1 cellular context compared by ENCODE assay signal in the genomic region with DNA sequence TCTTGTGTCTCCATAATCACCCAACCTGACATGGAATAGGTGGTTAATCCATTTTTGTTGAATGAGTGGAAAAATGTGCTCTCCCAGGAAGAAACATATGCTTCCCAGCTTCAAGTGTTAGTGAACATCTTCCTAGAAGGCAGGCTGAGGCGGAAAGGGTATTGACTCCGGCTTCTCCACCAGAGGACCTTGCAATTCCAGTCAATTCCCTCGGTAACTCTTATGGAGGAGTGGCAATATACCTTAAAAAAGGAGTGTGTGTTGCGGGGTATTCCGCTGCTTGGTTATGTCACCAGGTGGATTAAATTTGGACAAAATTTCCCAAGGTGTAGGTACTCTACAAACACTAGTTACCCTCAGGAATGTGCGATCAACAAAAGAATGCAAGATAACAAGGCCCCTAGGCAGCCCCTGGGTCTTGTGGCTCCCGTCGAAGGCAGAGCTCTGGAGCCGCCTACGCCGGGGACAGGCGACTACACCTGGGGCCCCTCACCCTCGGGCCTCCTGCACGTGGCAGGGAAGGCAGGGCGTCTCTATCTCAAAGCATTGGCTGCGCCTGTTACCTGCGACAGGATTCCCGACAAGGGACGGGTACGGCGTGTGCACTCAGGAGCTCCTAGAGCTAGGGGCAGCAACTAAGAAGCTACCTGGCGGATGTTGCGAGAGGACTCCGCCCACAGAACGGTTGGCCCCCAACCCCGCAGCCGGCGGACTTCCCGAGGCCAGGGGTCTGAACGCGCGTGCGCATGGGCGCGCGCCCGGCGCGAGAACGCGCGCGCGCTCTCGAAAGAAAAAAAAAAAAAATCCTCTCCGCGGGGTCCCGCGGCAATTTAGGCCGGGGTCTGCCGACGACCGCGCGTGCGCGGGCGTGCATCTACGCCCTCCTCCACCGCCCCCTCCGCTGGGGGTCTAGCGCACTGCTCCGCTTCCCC.
A peak's percentile ranks its signal among the peaks of the same experiment; 100 is the strongest.
TF ChIP-seq lines count a peak whose summit lies in the region.

A gene (minus strand): TSS at position 659 of the 932 bp plus-strand sequence. CDS start 8,355 bp downstream, outside the sequence.

TF ChIP-seq in H1, 55 proteins besides CTCF, POLR2A, EP300 and RAD21 (continues in another document):
- no peak for TF ChIP-seq SIX5 (IDR thresholded peaks at IDR 0.05; ENCODE audit: low read depth, low read length)
- TF ChIP-seq SAP30 (IDR thresholded peaks at IDR 0.05; ENCODE audit: insufficient read depth, insufficient replicate concordance, low read length): no peak
- TF ChIP-seq SIRT6 (IDR thresholded peaks at IDR 0.05; ENCODE audit: low read length): no peak
- no peak for TF ChIP-seq RFX5 (IDR thresholded peaks at IDR 0.05; ENCODE audit: borderline replicate concordance, low read depth, low read length)
- TF ChIP-seq, protein P1, sequence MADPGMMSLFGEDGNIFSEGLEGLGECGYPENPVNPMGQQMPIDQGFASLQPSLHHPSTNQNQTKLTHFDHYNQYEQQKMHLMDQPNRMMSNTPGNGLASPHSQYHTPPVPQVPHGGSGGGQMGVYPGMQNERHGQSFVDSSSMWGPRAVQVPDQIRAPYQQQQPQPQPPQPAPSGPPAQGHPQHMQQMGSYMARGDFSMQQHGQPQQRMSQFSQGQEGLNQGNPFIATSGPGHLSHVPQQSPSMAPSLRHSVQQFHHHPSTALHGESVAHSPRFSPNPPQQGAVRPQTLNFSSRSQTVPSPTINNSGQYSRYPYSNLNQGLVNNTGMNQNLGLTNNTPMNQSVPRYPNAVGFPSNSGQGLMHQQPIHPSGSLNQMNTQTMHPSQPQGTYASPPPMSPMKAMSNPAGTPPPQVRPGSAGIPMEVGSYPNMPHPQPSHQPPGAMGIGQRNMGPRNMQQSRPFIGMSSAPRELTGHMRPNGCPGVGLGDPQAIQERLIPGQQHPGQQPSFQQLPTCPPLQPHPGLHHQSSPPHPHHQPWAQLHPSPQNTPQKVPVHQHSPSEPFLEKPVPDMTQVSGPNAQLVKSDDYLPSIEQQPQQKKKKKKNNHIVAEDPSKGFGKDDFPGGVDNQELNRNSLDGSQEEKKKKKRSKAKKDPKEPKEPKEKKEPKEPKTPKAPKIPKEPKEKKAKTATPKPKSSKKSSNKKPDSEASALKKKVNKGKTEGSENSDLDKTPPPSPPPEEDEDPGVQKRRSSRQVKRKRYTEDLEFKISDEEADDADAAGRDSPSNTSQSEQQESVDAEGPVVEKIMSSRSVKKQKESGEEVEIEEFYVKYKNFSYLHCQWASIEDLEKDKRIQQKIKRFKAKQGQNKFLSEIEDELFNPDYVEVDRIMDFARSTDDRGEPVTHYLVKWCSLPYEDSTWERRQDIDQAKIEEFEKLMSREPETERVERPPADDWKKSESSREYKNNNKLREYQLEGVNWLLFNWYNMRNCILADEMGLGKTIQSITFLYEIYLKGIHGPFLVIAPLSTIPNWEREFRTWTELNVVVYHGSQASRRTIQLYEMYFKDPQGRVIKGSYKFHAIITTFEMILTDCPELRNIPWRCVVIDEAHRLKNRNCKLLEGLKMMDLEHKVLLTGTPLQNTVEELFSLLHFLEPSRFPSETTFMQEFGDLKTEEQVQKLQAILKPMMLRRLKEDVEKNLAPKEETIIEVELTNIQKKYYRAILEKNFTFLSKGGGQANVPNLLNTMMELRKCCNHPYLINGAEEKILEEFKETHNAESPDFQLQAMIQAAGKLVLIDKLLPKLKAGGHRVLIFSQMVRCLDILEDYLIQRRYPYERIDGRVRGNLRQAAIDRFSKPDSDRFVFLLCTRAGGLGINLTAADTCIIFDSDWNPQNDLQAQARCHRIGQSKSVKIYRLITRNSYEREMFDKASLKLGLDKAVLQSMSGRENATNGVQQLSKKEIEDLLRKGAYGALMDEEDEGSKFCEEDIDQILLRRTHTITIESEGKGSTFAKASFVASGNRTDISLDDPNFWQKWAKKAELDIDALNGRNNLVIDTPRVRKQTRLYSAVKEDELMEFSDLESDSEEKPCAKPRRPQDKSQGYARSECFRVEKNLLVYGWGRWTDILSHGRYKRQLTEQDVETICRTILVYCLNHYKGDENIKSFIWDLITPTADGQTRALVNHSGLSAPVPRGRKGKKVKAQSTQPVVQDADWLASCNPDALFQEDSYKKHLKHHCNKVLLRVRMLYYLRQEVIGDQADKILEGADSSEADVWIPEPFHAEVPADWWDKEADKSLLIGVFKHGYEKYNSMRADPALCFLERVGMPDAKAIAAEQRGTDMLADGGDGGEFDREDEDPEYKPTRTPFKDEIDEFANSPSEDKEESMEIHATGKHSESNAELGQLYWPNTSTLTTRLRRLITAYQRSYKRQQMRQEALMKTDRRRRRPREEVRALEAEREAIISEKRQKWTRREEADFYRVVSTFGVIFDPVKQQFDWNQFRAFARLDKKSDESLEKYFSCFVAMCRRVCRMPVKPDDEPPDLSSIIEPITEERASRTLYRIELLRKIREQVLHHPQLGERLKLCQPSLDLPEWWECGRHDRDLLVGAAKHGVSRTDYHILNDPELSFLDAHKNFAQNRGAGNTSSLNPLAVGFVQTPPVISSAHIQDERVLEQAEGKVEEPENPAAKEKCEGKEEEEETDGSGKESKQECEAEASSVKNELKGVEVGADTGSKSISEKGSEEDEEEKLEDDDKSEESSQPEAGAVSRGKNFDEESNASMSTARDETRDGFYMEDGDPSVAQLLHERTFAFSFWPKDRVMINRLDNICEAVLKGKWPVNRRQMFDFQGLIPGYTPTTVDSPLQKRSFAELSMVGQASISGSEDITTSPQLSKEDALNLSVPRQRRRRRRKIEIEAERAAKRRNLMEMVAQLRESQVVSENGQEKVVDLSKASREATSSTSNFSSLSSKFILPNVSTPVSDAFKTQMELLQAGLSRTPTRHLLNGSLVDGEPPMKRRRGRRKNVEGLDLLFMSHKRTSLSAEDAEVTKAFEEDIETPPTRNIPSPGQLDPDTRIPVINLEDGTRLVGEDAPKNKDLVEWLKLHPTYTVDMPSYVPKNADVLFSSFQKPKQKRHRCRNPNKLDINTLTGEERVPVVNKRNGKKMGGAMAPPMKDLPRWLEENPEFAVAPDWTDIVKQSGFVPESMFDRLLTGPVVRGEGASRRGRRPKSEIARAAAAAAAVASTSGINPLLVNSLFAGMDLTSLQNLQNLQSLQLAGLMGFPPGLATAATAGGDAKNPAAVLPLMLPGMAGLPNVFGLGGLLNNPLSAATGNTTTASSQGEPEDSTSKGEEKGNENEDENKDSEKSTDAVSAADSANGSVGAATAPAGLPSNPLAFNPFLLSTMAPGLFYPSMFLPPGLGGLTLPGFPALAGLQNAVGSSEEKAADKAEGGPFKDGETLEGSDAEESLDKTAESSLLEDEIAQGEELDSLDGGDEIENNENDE (IDR thresholded peaks at IDR 0.05; ENCODE audit: insufficient replicate concordance, low read length): no peak
- no peak for TF ChIP-seq MAFK (IDR thresholded peaks at IDR 0.05; ENCODE audit: low read depth, low read length)
- no peak; the same call in 1 of the 2 replicates for TF ChIP-seq TAF1 (IDR thresholded peaks at IDR 0.05; ENCODE audit: low read depth, low read length)
- TF ChIP-seq CHD2 (IDR thresholded peaks at IDR 0.05; ENCODE audit: low read length): no peak
- TF ChIP-seq TBP (IDR thresholded peaks at IDR 0.05; ENCODE audit: low read depth, low read length): peak; percentile 56; the same call in 1 of the 2 replicates
- no peak for TF ChIP-seq HDAC2 (IDR thresholded peaks at IDR 0.05; ENCODE audit: borderline replicate concordance in 1 of 2, low read depth in 2 of 2, low read length in 2 of 2)
- TF ChIP-seq SP4 (IDR thresholded peaks at IDR 0.05; ENCODE audit: low read length): no peak
- TF ChIP-seq NANOG (IDR thresholded peaks at IDR 0.05; ENCODE audit: insufficient read depth, low read depth, low read length, poor library complexity, severe bottlenecking): no peak
- TF ChIP-seq CBX5 (IDR thresholded peaks at IDR 0.05; ENCODE audit: low read depth, low read length): no peak
- peak; percentile 5 for TF ChIP-seq KDM4A (IDR thresholded peaks at IDR 0.05; ENCODE audit: low read depth, low read length, severe bottlenecking)
- TF ChIP-seq, protein P2, sequence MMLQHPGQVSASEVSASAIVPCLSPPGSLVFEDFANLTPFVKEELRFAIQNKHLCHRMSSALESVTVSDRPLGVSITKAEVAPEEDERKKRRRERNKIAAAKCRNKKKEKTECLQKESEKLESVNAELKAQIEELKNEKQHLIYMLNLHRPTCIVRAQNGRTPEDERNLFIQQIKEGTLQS (IDR thresholded peaks at IDR 0.05; ENCODE audit: insufficient read depth, low read depth, low read length): no peak
- no peak for TF ChIP-seq SRF (IDR thresholded peaks at IDR 0.05; ENCODE audit: low read depth, low read length)
- TF ChIP-seq GABPA (IDR thresholded peaks at IDR 0.05; ENCODE audit: borderline replicate concordance, insufficient read depth, low read length): no peak
- no peak; the same call in 1 of the 2 replicates for TF ChIP-seq BACH1 (IDR thresholded peaks at IDR 0.05; ENCODE audit: low read length)
- peak; percentile 72 for TF ChIP-seq PHF8 (conservative IDR thresholded peaks at IDR 0.05; ENCODE audit: low read depth, low read length)
- no peak for TF ChIP-seq CEBPB (IDR thresholded peaks at IDR 0.05; ENCODE audit: low read depth, low read length)
- TF ChIP-seq GTF2F1 (IDR thresholded peaks at IDR 0.05; ENCODE audit: borderline replicate concordance, low read depth, low read length): no peak
- TF ChIP-seq CREB1 (IDR thresholded peaks at IDR 0.05): peak; percentile 33; the same call in 1 of the 2 replicates
- no peak for TF ChIP-seq CTBP2 (IDR thresholded peaks at IDR 0.05; ENCODE audit: borderline replicate concordance, insufficient read depth, insufficient read length, low read length)
- TF ChIP-seq BCL11A (IDR thresholded peaks at IDR 0.05; ENCODE audit: low read depth in 2 of 2, low read length in 2 of 2): no peak
- peak; percentile 92 for TF ChIP-seq POLR2AphosphoS5 (IDR thresholded peaks at IDR 0.05; ENCODE audit: low read depth, low read length)
- TF ChIP-seq, protein P3, sequence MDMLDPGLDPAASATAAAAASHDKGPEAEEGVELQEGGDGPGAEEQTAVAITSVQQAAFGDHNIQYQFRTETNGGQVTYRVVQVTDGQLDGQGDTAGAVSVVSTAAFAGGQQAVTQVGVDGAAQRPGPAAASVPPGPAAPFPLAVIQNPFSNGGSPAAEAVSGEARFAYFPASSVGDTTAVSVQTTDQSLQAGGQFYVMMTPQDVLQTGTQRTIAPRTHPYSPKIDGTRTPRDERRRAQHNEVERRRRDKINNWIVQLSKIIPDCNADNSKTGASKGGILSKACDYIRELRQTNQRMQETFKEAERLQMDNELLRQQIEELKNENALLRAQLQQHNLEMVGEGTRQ (IDR thresholded peaks at IDR 0.05; ENCODE audit: low read length): peak; percentile 12; the same call in 1 of the 2 replicates
- TF ChIP-seq, protein P4, sequence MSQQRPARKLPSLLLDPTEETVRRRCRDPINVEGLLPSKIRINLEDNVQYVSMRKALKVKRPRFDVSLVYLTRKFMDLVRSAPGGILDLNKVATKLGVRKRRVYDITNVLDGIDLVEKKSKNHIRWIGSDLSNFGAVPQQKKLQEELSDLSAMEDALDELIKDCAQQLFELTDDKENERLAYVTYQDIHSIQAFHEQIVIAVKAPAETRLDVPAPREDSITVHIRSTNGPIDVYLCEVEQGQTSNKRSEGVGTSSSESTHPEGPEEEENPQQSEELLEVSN (IDR thresholded peaks at IDR 0.05): peak; percentile 54; the same call in 1 of the 2 replicates
- peak; percentile 80; the same call in 1 of the 2 replicates for TF ChIP-seq RBBP5 (IDR thresholded peaks at IDR 0.05; ENCODE audit: borderline replicate concordance, low read depth, low read length)
- no peak for TF ChIP-seq JUN (IDR thresholded peaks at IDR 0.05; ENCODE audit: low read depth, low read length)
- no peak for TF ChIP-seq SUZ12 (IDR thresholded peaks at IDR 0.05; ENCODE audit: low read length)
- no peak for TF ChIP-seq JUND (IDR thresholded peaks at IDR 0.05; ENCODE audit: low read length)
- TF ChIP-seq TCF12 (IDR thresholded peaks at IDR 0.05; ENCODE audit: low read depth, low read length): no peak
- TF ChIP-seq, protein P5, sequence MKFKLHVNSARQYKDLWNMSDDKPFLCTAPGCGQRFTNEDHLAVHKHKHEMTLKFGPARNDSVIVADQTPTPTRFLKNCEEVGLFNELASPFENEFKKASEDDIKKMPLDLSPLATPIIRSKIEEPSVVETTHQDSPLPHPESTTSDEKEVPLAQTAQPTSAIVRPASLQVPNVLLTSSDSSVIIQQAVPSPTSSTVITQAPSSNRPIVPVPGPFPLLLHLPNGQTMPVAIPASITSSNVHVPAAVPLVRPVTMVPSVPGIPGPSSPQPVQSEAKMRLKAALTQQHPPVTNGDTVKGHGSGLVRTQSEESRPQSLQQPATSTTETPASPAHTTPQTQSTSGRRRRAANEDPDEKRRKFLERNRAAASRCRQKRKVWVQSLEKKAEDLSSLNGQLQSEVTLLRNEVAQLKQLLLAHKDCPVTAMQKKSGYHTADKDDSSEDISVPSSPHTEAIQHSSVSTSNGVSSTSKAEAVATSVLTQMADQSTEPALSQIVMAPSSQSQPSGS (IDR thresholded peaks at IDR 0.05; ENCODE audit: low read length): no peak
- no peak for TF ChIP-seq FOSL1 (IDR thresholded peaks at IDR 0.05; ENCODE audit: insufficient read depth, low read depth, low read length)
- no peak for TF ChIP-seq BRCA1 (IDR thresholded peaks at IDR 0.05; ENCODE audit: low read depth, low read length)
- TF ChIP-seq TAF7 (optimal IDR thresholded peaks at IDR 0.05; ENCODE audit: borderline replicate concordance, low read depth, low read length): peak; percentile 18
- no peak for TF ChIP-seq SP2 (IDR thresholded peaks at IDR 0.05; ENCODE audit: low read length)
- TF ChIP-seq ZNF274 (IDR thresholded peaks at IDR 0.05; ENCODE audit: borderline replicate concordance, extremely low read depth, low read length): no peak
- TF ChIP-seq SP1 (IDR thresholded peaks at IDR 0.05; ENCODE audit: low read depth, low read length): no peak
- TF ChIP-seq ASH2L (IDR thresholded peaks at IDR 0.05; ENCODE audit: low read length): peak; percentile 86
- no peak for TF ChIP-seq RNF2 (IDR thresholded peaks at IDR 0.05; ENCODE audit: borderline replicate concordance, low read depth, low read length, missing control alignments, poor library complexity, severe bottlenecking)
- no peak for TF ChIP-seq KDM1A (IDR thresholded peaks at IDR 0.05; ENCODE audit: borderline replicate concordance, low read length)
- TF ChIP-seq HDAC6 (IDR thresholded peaks at IDR 0.05; ENCODE audit: low read depth, low read length): no peak
- no peak for TF ChIP-seq CHD1 (IDR thresholded peaks at IDR 0.05; ENCODE audit: low read depth, low read length)
- no peak for TF ChIP-seq POU5F1 (IDR thresholded peaks at IDR 0.05; ENCODE audit: low read depth, low read length)
- no peak for TF ChIP-seq RXRA (IDR thresholded peaks at IDR 0.05; ENCODE audit: insufficient read depth, low read depth, low read length)
- peak; percentile 50; the same call in 1 of the 2 replicates for TF ChIP-seq EGR1 (IDR thresholded peaks at IDR 0.05; ENCODE audit: borderline replicate concordance, low read depth, low read length)
- no peak for TF ChIP-seq SIN3A (conservative IDR thresholded peaks at IDR 0.05 in 1 of 2, IDR thresholded peaks at IDR 0.05 in 1 of 2; ENCODE audit: low read depth in 1 of 2, low read length in 2 of 2)
- TF ChIP-seq EZH2 (IDR thresholded peaks at IDR 0.05; ENCODE audit: low read depth, low read length, severe bottlenecking): no peak
- peak; percentile 72 for TF ChIP-seq NRF1 (IDR thresholded peaks at IDR 0.05; ENCODE audit: low read depth, low read length)
- TF ChIP-seq, protein P6, sequence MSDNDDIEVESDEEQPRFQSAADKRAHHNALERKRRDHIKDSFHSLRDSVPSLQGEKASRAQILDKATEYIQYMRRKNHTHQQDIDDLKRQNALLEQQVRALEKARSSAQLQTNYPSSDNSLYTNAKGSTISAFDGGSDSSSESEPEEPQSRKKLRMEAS (IDR thresholded peaks at IDR 0.05): peak; percentile 91
- no peak for TF ChIP-seq TEAD4 (IDR thresholded peaks at IDR 0.05; ENCODE audit: low read depth, low read length)
- TF ChIP-seq CBX8 (IDR thresholded peaks at IDR 0.05; ENCODE audit: borderline replicate concordance, low read depth, low read length): no peak
- no peak for TF ChIP-seq YY1 (IDR thresholded peaks at IDR 0.05; ENCODE audit: low read depth, low read length)
